1 cellular context compared by ENCODE assay signal in genomic region chr12:6867407-6868210, GRCh38.
TF ChIP-seq lines count a peak whose summit lies in the region.

Gene TPI1 (plus strand): TSS chr12:6867531. CDS start chr12:6867567, 36 bp downstream.

TF ChIP-seq in H1, 55 proteins besides CTCF, POLR2A, EP300 and RAD21:
- TF ChIP-seq ATF2 (IDR thresholded peaks at IDR 0.05; ENCODE audit: low read length) (no peak), GABPA (IDR thresholded peaks at IDR 0.05; ENCODE audit: borderline replicate concordance, insufficient read depth, low read length) (no peak), RNF2 (IDR thresholded peaks at IDR 0.05; ENCODE audit: borderline replicate concordance, low read depth, low read length, missing control alignments, poor library complexity, severe bottlenecking) (no peak), JUN (IDR thresholded peaks at IDR 0.05; ENCODE audit: low read depth, low read length) (no peak), KDM1A (IDR thresholded peaks at IDR 0.05; ENCODE audit: borderline replicate concordance, low read length) (no peak), RXRA (IDR thresholded peaks at IDR 0.05; ENCODE audit: insufficient read depth, low read depth, low read length) (no peak), PHF8 (conservative IDR thresholded peaks at IDR 0.05; ENCODE audit: low read depth, low read length) (peak; percentile 94), KDM5A (IDR thresholded peaks at IDR 0.05; ENCODE audit: low read length) (no peak), SP2 (IDR thresholded peaks at IDR 0.05; ENCODE audit: low read length) (no peak), RFX5 (IDR thresholded peaks at IDR 0.05; ENCODE audit: borderline replicate concordance, low read depth, low read length) (no peak), CEBPB (IDR thresholded peaks at IDR 0.05; ENCODE audit: low read depth, low read length) (no peak), TAF1 (IDR thresholded peaks at IDR 0.05; ENCODE audit: low read depth, low read length) (peak; percentile 97), SP4 (IDR thresholded peaks at IDR 0.05; ENCODE audit: low read length) (no peak; the same call in 1 of the 2 replicates), KDM4A (IDR thresholded peaks at IDR 0.05; ENCODE audit: low read depth, low read length, severe bottlenecking) (no peak), NANOG (IDR thresholded peaks at IDR 0.05; ENCODE audit: insufficient read depth, low read depth, low read length, poor library complexity, severe bottlenecking) (no peak), TEAD4 (IDR thresholded peaks at IDR 0.05; ENCODE audit: low read depth, low read length) (no peak), BCL11A (IDR thresholded peaks at IDR 0.05; ENCODE audit: low read depth in 2 of 2, low read length in 2 of 2) (no peak), EGR1 (IDR thresholded peaks at IDR 0.05; ENCODE audit: borderline replicate concordance, low read depth, low read length) (no peak), E2F6 (IDR thresholded peaks at IDR 0.05) (peak; percentile 43; the same call in 1 of the 2 replicates), CTBP2 (IDR thresholded peaks at IDR 0.05; ENCODE audit: borderline replicate concordance, insufficient read depth, insufficient read length, low read length) (no peak), CHD2 (IDR thresholded peaks at IDR 0.05; ENCODE audit: low read length) (no peak), BACH1 (IDR thresholded peaks at IDR 0.05; ENCODE audit: low read length) (no peak), BRCA1 (IDR thresholded peaks at IDR 0.05; ENCODE audit: low read depth, low read length) (no peak), USF2 (IDR thresholded peaks at IDR 0.05; ENCODE audit: low read length) (no peak), POLR2AphosphoS5 (IDR thresholded peaks at IDR 0.05; ENCODE audit: low read depth, low read length) (peak; percentile 97), SIX5 (IDR thresholded peaks at IDR 0.05; ENCODE audit: low read depth, low read length) (no peak), JUND (IDR thresholded peaks at IDR 0.05; ENCODE audit: low read length) (no peak), CHD1 (IDR thresholded peaks at IDR 0.05; ENCODE audit: low read depth, low read length) (no peak), SAP30 (IDR thresholded peaks at IDR 0.05; ENCODE audit: insufficient read depth, insufficient replicate concordance, low read length) (no peak), GTF2F1 (IDR thresholded peaks at IDR 0.05; ENCODE audit: borderline replicate concordance, low read depth, low read length) (peak; percentile 93), CREB1 (IDR thresholded peaks at IDR 0.05) (no peak), MAFK (IDR thresholded peaks at IDR 0.05; ENCODE audit: low read depth, low read length) (no peak), ATF3 (IDR thresholded peaks at IDR 0.05; ENCODE audit: insufficient read depth, low read depth, low read length) (no peak), TCF12 (IDR thresholded peaks at IDR 0.05; ENCODE audit: low read depth, low read length) (no peak), ZNF274 (IDR thresholded peaks at IDR 0.05; ENCODE audit: borderline replicate concordance, extremely low read depth, low read length) (no peak), FOSL1 (IDR thresholded peaks at IDR 0.05; ENCODE audit: insufficient read depth, low read depth, low read length) (no peak), NRF1 (IDR thresholded peaks at IDR 0.05; ENCODE audit: low read depth, low read length) (no peak), SRF (IDR thresholded peaks at IDR 0.05; ENCODE audit: low read depth, low read length) (no peak), RBBP5 (IDR thresholded peaks at IDR 0.05; ENCODE audit: borderline replicate concordance, low read depth, low read length) (no peak), CBX8 (IDR thresholded peaks at IDR 0.05; ENCODE audit: borderline replicate concordance, low read depth, low read length) (no peak), MAX (IDR thresholded peaks at IDR 0.05) (peak; percentile 52; the same call in 1 of the 2 replicates), SP1 (IDR thresholded peaks at IDR 0.05; ENCODE audit: low read depth, low read length) (peak; percentile 47; the same call in 1 of the 2 replicates), HDAC6 (IDR thresholded peaks at IDR 0.05; ENCODE audit: low read depth, low read length) (no peak), TBP (IDR thresholded peaks at IDR 0.05; ENCODE audit: low read depth, low read length) (peak; percentile 96), POU5F1 (IDR thresholded peaks at IDR 0.05; ENCODE audit: low read depth, low read length) (no peak), SIRT6 (IDR thresholded peaks at IDR 0.05; ENCODE audit: low read length) (no peak), TAF7 (optimal IDR thresholded peaks at IDR 0.05; ENCODE audit: borderline replicate concordance, low read depth, low read length) (peak; percentile 96), EZH2 (IDR thresholded peaks at IDR 0.05; ENCODE audit: low read depth, low read length, severe bottlenecking) (no peak), YY1 (IDR thresholded peaks at IDR 0.05; ENCODE audit: low read depth, low read length) (peak; percentile 67; the same call in 1 of the 2 replicates), SUZ12 (IDR thresholded peaks at IDR 0.05; ENCODE audit: low read length) (no peak), ASH2L (IDR thresholded peaks at IDR 0.05; ENCODE audit: low read length) (peak; percentile 40), HDAC2 (IDR thresholded peaks at IDR 0.05; ENCODE audit: borderline replicate concordance in 1 of 2, low read depth in 2 of 2, low read length in 2 of 2) (0 out of 4 replicates have a peak, but pooled peaks of 1 of the 2 experiments have one; percentile 58), CBX5 (IDR thresholded peaks at IDR 0.05; ENCODE audit: low read depth, low read length) (no peak), SIN3A (conservative IDR thresholded peaks at IDR 0.05 in 1 of 2, IDR thresholded peaks at IDR 0.05 in 1 of 2; ENCODE audit: low read depth in 1 of 2, low read length in 2 of 2) (peak in 1 of 2 experiments; percentile 11; a peak in 1 of 4 replicates)
